8 cellular contexts compared by ENCODE assay signal in genomic region chr3:101809178-101810022, GRCh38. TPM values are rescaled to one million over a fixed set of nuclear protein-coding genes. Genes with fewer than 3 reads are reported as not detected.
DNase-seq lines count a peak whose midpoint lies in the region; ATAC-seq and TF ChIP-seq lines count a peak whose summit lies in the region.

No MANE protein-coding gene starts in this region.

- peak; percentile 49 for DNase-seq in D341Med (ENCODE audit: low spot score)
- DNase-seq in NCI-H2196 treated with DMSO at 0.1 percent for 48 hours (lab: John Stamatoyannopoulos, UW; ENCODE audit: unreplicated experiment): peak; percentile 31
- peak; percentile 54 for DNase-seq in activated CD8-positive, alpha-beta T cell treated with anti-CD3 and anti-CD28 coated beads for 36 hours
- DNase-seq in germinal center (ENCODE audit: low spot score): peak; percentile 56
- peak; percentile 29 for DNase-seq in prostate gland (ENCODE audit: low spot score)
- no peak for DNase-seq in GM19240 (ENCODE audit: insufficient read length, low spot score)

- TF ChIP-seq CTCF in activated CD8-positive, alpha-beta T cell treated with anti-CD3 and anti-CD28 coated beads for 36 hours (IDR thresholded peaks at IDR 0.05): peak; percentile 90
- TF ChIP-seq CTCF in prostate gland (IDR thresholded peaks at IDR 0.05): peak in 3 of 4 experiments; percentile 59 to 68 (median 66)

- peaks cover 51% of the 10 kb centered on the region for H3K4me1 Mint-ChIP-seq in activated CD8-positive, alpha-beta T cell treated with anti-CD3 and anti-CD28 coated beads for 36 hours (ENCODE audit: low read depth)

- POLR2A ChIA-PET in activated CD8-positive, alpha-beta T cell treated with anti-CD3 and anti-CD28 coated beads for 36 hours (lab: Charles Lee): interaction anchor here (1.0 to 1.3 kb wide), 3 partner anchors 12 to 58 kb away, joined by 3 to 4 read pairs (median 3); partner anchors contain the start of gene NFKBIZ

- CTCF ChIA-PET in activated CD8-positive, alpha-beta T cell treated with anti-CD3 and anti-CD28 coated beads for 36 hours (lab: Charles Lee): interaction anchor here (0.7 to 15.5 kb wide), 20 partner anchors 13 to 728 kb away, joined by 3 to 302 read pairs (median 3); partner anchors contain the start of gene NXPE3

- no peaks in the 10 kb centered on the region for H3K27me3 ChIP-seq in prostate gland (replicated peaks; ENCODE audit: insufficient read depth)

- no peaks in the 10 kb centered on the region for H3K9me3 ChIP-seq in prostate gland

- ATAC-seq in GM21367 (IDR thresholded peaks at IDR 0.05; ENCODE audit: unreplicated experiment) (peak; percentile 39), GM18870 (IDR thresholded peaks at IDR 0.05; ENCODE audit: unreplicated experiment) (no peak)
- peak; percentile 80 for ATAC-seq in activated CD8-positive, alpha-beta T cell treated with anti-CD3 and anti-CD28 coated beads for 36 hours

- no peaks in the 10 kb centered on the region for H3K4me1 ChIP-seq in prostate gland (replicated peaks)

- peak overlapping the region; percentile 55 for H3K27ac Mint-ChIP-seq in activated CD8-positive, alpha-beta T cell treated with anti-CD3 and anti-CD28 coated beads for 36 hours

- intact Hi-C loops in activated CD8-positive, alpha-beta T cell treated with anti-CD3 and anti-CD28 coated beads for 36 hours (cut with micrococcal nuclease): loop anchor here (2.0 kb wide), 1 partner anchor 727 kb away; no protein-coding TSS in a partner anchor
- intact Hi-C loops in prostate gland (cut with DNase I): loop anchor here (2.0 to 10.0 kb wide), 3 partner anchors 325 to 725 kb away; no protein-coding TSS in a partner anchor

- H3K27ac ChIP-seq in prostate gland: peak overlapping the region in 1 of 2 donors; percentile 13

- no peaks in the 10 kb centered on the region for H3K36me3 ChIP-seq in prostate gland

- H3K9me3 Mint-ChIP-seq in activated CD8-positive, alpha-beta T cell treated with anti-CD3 and anti-CD28 coated beads for 36 hours: no peaks in the 10 kb centered on the region

- no peak overlapping the region for H3K4me3 ChIP-seq in prostate gland

- H3K36me3 Mint-ChIP-seq in activated CD8-positive, alpha-beta T cell treated with anti-CD3 and anti-CD28 coated beads for 36 hours (ENCODE audit: low read depth): peaks cover 11% of the 10 kb centered on the region

- no peaks in the 10 kb centered on the region for H3K27me3 Mint-ChIP-seq in activated CD8-positive, alpha-beta T cell treated with anti-CD3 and anti-CD28 coated beads for 36 hours

- no peak for TF ChIP-seq POLR2A in prostate gland (IDR thresholded peaks at IDR 0.05)

- H3K4me3 Mint-ChIP-seq in activated CD8-positive, alpha-beta T cell treated with anti-CD3 and anti-CD28 coated beads for 36 hours: no peak overlapping the region

RNA-seq across cellular contexts. Expression of gene NXPE3, which starts 30.4 kb away (rescaled TPM):
- 10 to 100 TPM; 20.9 to 21.6 TPM for total RNA-seq in activated CD8-positive, alpha-beta T cell treated with anti-CD3 and anti-CD28 coated beads for 36 hours
- total RNA-seq in prostate gland: 10 to 100 TPM in 1 of 2 donors, 1 to 10 TPM in 1; 7.8 to 14.1 TPM

RNA-seq across cellular contexts. Expression of gene NFKBIZ, which starts 39.9 kb away (rescaled TPM):
- 10 to 100 TPM; 62.1 to 70.6 TPM for total RNA-seq in activated CD8-positive, alpha-beta T cell treated with anti-CD3 and anti-CD28 coated beads for 36 hours
- total RNA-seq in prostate gland: 10 to 100 TPM; 25.7 to 38.3 TPM
